Comparison of ENCODE assay signal across 8 cellular contexts in genomic region chr1:151540021-151540981, GRCh38. TPM values are rescaled to one million over a fixed set of nuclear protein-coding genes. Genes with fewer than 3 reads are reported as not detected.
DNase-seq lines count a peak whose midpoint lies in the region; ATAC-seq and TF ChIP-seq lines count a peak whose summit lies in the region.

TSS of gene TUFT1 (plus strand) at chr1:151540309. CDS start at chr1:151540367, 58 bp downstream.

- H3K4me3 ChIP-seq in parathyroid adenoma (ENCODE audit: low read depth, low read length) (peak within 1 kb of the TSS; percentile 69), tibial nerve (peak within 1 kb of the TSS; percentile 48 to 77 (median 64))

- no peaks in the 10 kb centered on the region for H3K36me3 ChIP-seq in parathyroid adenoma (ENCODE audit: control insufficient read depth, insufficient read depth, low read length)
- peaks cover 0 to 3% (median 0%) of the 10 kb centered on the region in 3 donors for H3K36me3 ChIP-seq in tibial nerve

- no peaks in the 10 kb centered on the region for H3K79me2 ChIP-seq in parathyroid adenoma

- H3K4me1 Mint-ChIP-seq in activated naive CD8-positive, alpha-beta T cell treated with anti-CD3 and anti-CD28 coated beads for 36 hours: peaks cover 15% of the 10 kb centered on the region

- POLR2A ChIA-PET in HEK293T (lab: Yijun Ruan, JAX): interaction anchor here (0.5 to 2.2 kb wide), 30 partner anchors 8 to 222 kb away, joined by 3 to 13 read pairs (median 4); partner anchors contain the start of genes CGN, POGZ, PSMB4 and SNX27

- H3K27me3 ChIP-seq in parathyroid adenoma (ENCODE audit: control insufficient read depth, insufficient read depth, low read length) (no peaks in the 10 kb centered on the region), tibial nerve (no peaks in the 10 kb centered on the region)

- DNase-seq in GDM1 (lab: John Stamatoyannopoulos, UW): peak; percentile 75
- DNase-seq in HEK293T (ENCODE audit: extremely low spot score): peak; percentile 99
- DNase-seq in NAMALWA (ENCODE audit: low spot score): peak; percentile 97
- peak; percentile 96 for DNase-seq in SKM-1 (lab: John Stamatoyannopoulos, UW; ENCODE audit: unreplicated experiment)
- peak; percentile 94 for DNase-seq in activated naive CD8-positive, alpha-beta T cell treated with anti-CD3 and anti-CD28 coated beads for 36 hours
- DNase-seq in Right ventricle myocardium superior: peak; percentile 96
- DNase-seq in tibial nerve (ENCODE audit: low spot score in 2 of 2): peak; percentile 85 to 89

- peak; percentile 54 to 89 for TF ChIP-seq POLR2A in tibial nerve (IDR thresholded peaks at IDR 0.05)

- peak within 1 kb of the TSS; percentile 82 for H2AFZ ChIP-seq in parathyroid adenoma

- peaks cover 18% of the 10 kb centered on the region for H3K27me3 Mint-ChIP-seq in activated naive CD8-positive, alpha-beta T cell treated with anti-CD3 and anti-CD28 coated beads for 36 hours

- H3K9me3 Mint-ChIP-seq in activated naive CD8-positive, alpha-beta T cell treated with anti-CD3 and anti-CD28 coated beads for 36 hours: no peaks in the 10 kb centered on the region

- H3K9me3 ChIP-seq in parathyroid adenoma (ENCODE audit: control insufficient read depth, low read length) (no peaks in the 10 kb centered on the region), tibial nerve (no peaks in the 10 kb centered on the region)

- ATAC-seq in Right ventricle myocardium superior (ENCODE audit: poor library complexity): peak; percentile 99

- no peaks in the 10 kb centered on the region for H3K36me3 Mint-ChIP-seq in activated naive CD8-positive, alpha-beta T cell treated with anti-CD3 and anti-CD28 coated beads for 36 hours

- 4% methylated on average over 58 to 67 of the region's 70 CpGs for WGBS in tibial nerve, 2 donors

- H3K27ac ChIP-seq in parathyroid adenoma (peak within 1 kb of the TSS; percentile 97), tibial nerve (peak within 1 kb of the TSS; percentile 28 to 84 (median 79))

- peak within 1 kb of the TSS; percentile 76 for H3K9ac ChIP-seq in parathyroid adenoma

- peak in 1 of 2 donors; percentile 94 for TF ChIP-seq EP300 in tibial nerve (IDR thresholded peaks at IDR 0.05)

- peak within 1 kb of the TSS; percentile 90 for H3K4me3 Mint-ChIP-seq in activated naive CD8-positive, alpha-beta T cell treated with anti-CD3 and anti-CD28 coated beads for 36 hours

- TF ChIP-seq CTCF in parathyroid adenoma (IDR thresholded peaks at IDR 0.05): no peak
- peak in 1 of 5 experiments; percentile 7 for TF ChIP-seq CTCF in tibial nerve (IDR thresholded peaks at IDR 0.05)

- intact Hi-C loops in Right ventricle myocardium superior (cut with DNase I): no loop called here

- peak within 1 kb of the TSS; percentile 23 for H3K27ac Mint-ChIP-seq in activated naive CD8-positive, alpha-beta T cell treated with anti-CD3 and anti-CD28 coated beads for 36 hours

- peak within 1 kb of the TSS; percentile 96 for H3K4me2 ChIP-seq in parathyroid adenoma (ENCODE audit: low read length)

- CTCF ChIA-PET in HEK293T (lab: Yijun Ruan, JAX): interaction anchor here (0.6 to 2.4 kb wide), 6 partner anchors 29 to 445 kb away, joined by 3 to 11 read pairs (median 3); partner anchors contain the start of gene CGN

- peaks cover 9% of the 10 kb centered on the region for H3K4me1 ChIP-seq in parathyroid adenoma
- H3K4me1 ChIP-seq in tibial nerve: peaks cover 0 to 27% (median 2%) of the 10 kb centered on the region in 4 donors

TF ChIP-seq in HEK293T, 16 proteins besides CTCF, POLR2A, EP300 and RAD21:
- TF ChIP-seq SP1 (IDR thresholded peaks at IDR 0.05) (no peak; the same call in 1 of the 2 replicates), NFRKB (IDR thresholded peaks at IDR 0.05) (no peak), HDGF (IDR thresholded peaks at IDR 0.05; ENCODE audit: borderline replicate concordance) (no peak), SUZ12 (IDR thresholded peaks at IDR 0.05) (no peak), ARNT (IDR thresholded peaks at IDR 0.05) (no peak), FOXM1 (IDR thresholded peaks at IDR 0.05; ENCODE audit: borderline replicate concordance) (no peak), L3MBTL2 (conservative IDR thresholded peaks at IDR 0.05) (peak; percentile 57; the same call in 1 of the 2 replicates), FOXK2 (IDR thresholded peaks at IDR 0.05) (no peak), ELF4 (IDR thresholded peaks at IDR 0.05) (peak; percentile 62; the same call in 1 of the 2 replicates)
- TF ChIP-seq, protein P1, sequence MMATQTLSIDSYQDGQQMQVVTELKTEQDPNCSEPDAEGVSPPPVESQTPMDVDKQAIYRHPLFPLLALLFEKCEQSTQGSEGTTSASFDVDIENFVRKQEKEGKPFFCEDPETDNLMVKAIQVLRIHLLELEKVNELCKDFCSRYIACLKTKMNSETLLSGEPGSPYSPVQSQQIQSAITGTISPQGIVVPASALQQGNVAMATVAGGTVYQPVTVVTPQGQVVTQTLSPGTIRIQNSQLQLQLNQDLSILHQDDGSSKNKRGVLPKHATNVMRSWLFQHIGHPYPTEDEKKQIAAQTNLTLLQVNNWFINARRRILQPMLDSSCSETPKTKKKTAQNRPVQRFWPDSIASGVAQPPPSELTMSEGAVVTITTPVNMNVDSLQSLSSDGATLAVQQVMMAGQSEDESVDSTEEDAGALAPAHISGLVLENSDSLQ (IDR thresholded peaks at IDR 0.05): no peak

RNA-seq across cellular contexts. Expression of gene TUFT1, which starts in this region (rescaled TPM):
- 1 to 10 TPM; 2.3 to 2.9 TPM for total RNA-seq in activated naive CD8-positive, alpha-beta T cell treated with anti-CD3 and anti-CD28 coated beads for 36 hours
- 3.4 TPM for total RNA-seq in Right ventricle myocardium superior
- total RNA-seq in tibial nerve: 1 to 10 TPM; 3.3 to 8.1 (median 5.3) TPM

Comparison
In these comparisons a context has a peak if more than half of its experiments do, and no peak if none do; other contexts are left out.
1. Peak in every context shown above with its lines: DNase-seq, ATAC-seq, H3K4me3 ChIP-seq and H3K27ac ChIP-seq.